In the genomic region with DNA sequence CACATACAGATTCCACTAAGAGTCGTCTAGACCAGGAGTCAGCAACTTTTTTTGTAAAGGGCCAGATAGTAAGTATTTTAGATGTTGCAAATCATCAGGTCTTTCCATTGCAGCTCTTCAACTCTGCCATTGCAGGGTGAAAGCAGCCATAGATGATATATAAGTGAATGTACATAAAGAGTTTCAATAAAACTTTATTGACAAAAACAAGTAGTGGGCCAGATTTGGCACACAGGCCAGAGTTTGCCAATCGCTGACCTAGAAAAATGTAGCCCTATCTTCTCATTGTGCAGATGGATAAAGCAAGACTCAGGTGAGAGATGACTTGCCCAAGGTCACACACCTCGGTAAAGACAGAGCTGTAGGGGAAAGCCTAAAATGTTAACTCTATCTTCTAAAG, we compare ENCODE assay signal across 26 cellular contexts.
"Had no signal": no experiment of that assay in that cellular context is flagged by ENCODE, and none has a peak within 500 bp of the region (broad histone marks: within the 10 kb centered on the region; RNA-seq: fewer than 3 reads in every experiment).

No MANE protein-coding gene starts in this region.

- DNase-seq: stimulated activated CD4-positive, alpha-beta T cell treated with anti-CD3 and anti-CD28 coated beads, Interleukin-2, amount 100 ng/mL, for 48 hours; stimulated activated CD4-positive, alpha-beta T cell treated with anti-CD3 and anti-CD28 coated beads, Interleukin-4, amount 100 ng/mL, for 1 hour; stimulated activated CD4-positive, alpha-beta T cell treated with anti-CD3 and anti-CD28 coated beads, Interleukin-4, amount 100 ng/mL, for 24 hours; stimulated activated CD4-positive, alpha-beta T cell treated with anti-CD3 and anti-CD28 coated beads, Interleukin-4, amount 100 ng/mL, for 4 hours; stimulated activated CD8-positive, alpha-beta memory T cell treated with anti-CD3 and anti-CD28 coated beads, Interleukin-4, amount 100 ng/mL, for 48 hours; stimulated activated naive B cell treated with anti-CD40 and anti-IgM and Interleukin-4, amounts not matched to agents 10 μg/mL and 1 μg/mL and 100 μg/mL, for 72 hours; stimulated activated naive CD4-positive, alpha-beta T cell; stimulated activated naive CD4-positive, alpha-beta T cell treated with Interleukin-2 at 50 U/mL for 16 hours; stimulated activated naive CD8-positive, alpha-beta T cell treated with anti-CD3 and anti-CD28 coated beads, Interleukin-15, amount 100 ng/mL, for 72 hours; stimulated activated naive CD8-positive, alpha-beta T cell treated with anti-CD3 and anti-CD28 coated beads, Interleukin-15, Interleukin-2, amounts not matched to agents 100 U/mL and 50 U/mL, for 24 hours; stomach; testis; thyroid gland; tibial artery; transverse colon; trophoblast cell; upper lobe of left lung; upper lobe of right lung; uterus had no signal

- ATAC-seq: stimulated activated effector memory CD8-positive, alpha-beta T cell treated with anti-CD3 and anti-CD28 coated beads, Interleukin-12 subunit alpha, Interleukin-12 subunit beta, amount 100 ng/mL, for 72 hours; stimulated activated memory B cell treated with anti-CD40 and anti-IgM and Interleukin-4, amounts not matched to agents 10 μg/mL and 1 μg/mL and 100 μg/mL, for 72 hours; stimulated activated naive B cell treated with anti-CD40 and anti-IgM and Interleukin-4, amounts not matched to agents 10 μg/mL and 1 μg/mL and 100 μg/mL, for 72 hours; stimulated activated naive CD8-positive, alpha-beta T cell treated with anti-CD3 and anti-CD28 coated beads, Interleukin-15, amount 100 ng/mL, for 72 hours; stimulated activated naive CD8-positive, alpha-beta T cell treated with anti-CD3 and anti-CD28 coated beads, Interleukin-15, Interleukin-2, amounts not matched to agents 100 U/mL and 50 U/mL, for 24 hours; upper lobe of right lung had no signal

- H3K27me3 ChIP-seq: stomach, suprapubic skin, testis, thyroid gland, tibial nerve, transverse colon, upper lobe of left lung, upper lobe of right lung, uterus, vagina had no signal

- H3K9me3 ChIP-seq: stomach, suprapubic skin, testis, thoracic aorta, thyroid gland, tibial artery, transverse colon, upper lobe of left lung, upper lobe of right lung, uterus, vagina had no signal

- H3K36me3 ChIP-seq: stomach, suprapubic skin, thoracic aorta, thyroid gland, tibial artery, tibial nerve, transverse colon, upper lobe of left lung, upper lobe of right lung, uterus, vagina had no signal

- FAIRE-seq: urothelium cell line had no signal

- H3K4me1 ChIP-seq: stomach, suprapubic skin, testis, thyroid gland, tibial artery, tibial nerve, upper lobe of left lung, upper lobe of right lung, uterus, vagina had no signal

- H3K27ac ChIP-seq: stomach, suprapubic skin, testis, thoracic aorta, thyroid gland, tibial artery, tibial nerve, transverse colon, upper lobe of left lung, upper lobe of right lung, uterus, vagina had no signal

- H3K4me3 ChIP-seq: stomach, suprapubic skin, testis, thoracic aorta, thyroid gland, tibial artery, tibial nerve, transverse colon, upper lobe of left lung, upper lobe of right lung, uterus, vagina had no signal
